24 cellular contexts compared by ENCODE assay signal in the genomic region with DNA sequence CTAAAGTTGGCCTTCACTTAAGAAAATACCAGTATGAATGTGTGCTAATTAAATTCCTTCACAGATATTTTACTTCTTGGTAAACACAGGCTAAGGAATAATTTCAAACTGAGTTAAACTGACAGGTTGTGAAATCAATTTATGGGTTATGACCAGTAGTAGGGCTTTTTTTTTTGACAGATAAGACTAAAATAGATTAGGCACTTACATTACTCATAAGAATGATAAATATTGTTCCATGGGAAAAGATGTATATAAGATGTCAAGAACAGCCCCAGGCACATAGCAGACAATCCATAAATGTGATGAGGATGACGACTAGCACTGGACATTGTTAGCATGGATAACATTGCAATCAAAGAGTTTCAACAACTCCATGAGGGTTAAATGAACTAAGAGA. TPM values are rescaled to one million over a fixed set of nuclear protein-coding genes. Genes with fewer than 3 reads are reported as not detected.
DNase-seq lines count a peak whose midpoint lies in the region; ATAC-seq, FAIRE-seq and TF ChIP-seq lines count a peak whose summit lies in the region.
"Had no signal": no experiment of that assay in that cellular context is flagged by ENCODE, and none has a peak within 500 bp of the region (broad histone marks: within the 10 kb centered on the region; RNA-seq: fewer than 3 reads in every experiment).

No MANE protein-coding gene starts in this region.

- TF ChIP-seq POLR2A in GM12891 (IDR thresholded peaks at IDR 0.05; ENCODE audit: low read depth, low read length): no peak

- DNase-seq in GM12891 (ENCODE audit: insufficient read length, low spot score): no peak
- no peak for DNase-seq in epithelial cell of prostate (ENCODE audit: low read depth, low spot score)
- DNase-seq in retinal pigment epithelial cell (ENCODE audit: low read depth): peak; percentile 90
- no peak for DNase-seq in ACHN
- no peak for DNase-seq in small intestine
- DNase-seq in NCI-H1436 (lab: John Stamatoyannopoulos, UW): no peak
- DNase-seq in activated T-cell treated with anti-CD3 and anti-CD28 coated beads, Interleukin-2, amount 50 U/mL, for 24 hours: no peak
- DNase-seq: activated B cell treated with CpG ODN at 0.5 μM for 24 hours; activated CD4-positive, alpha-beta T cell treated with anti-CD3 and anti-CD28 coated beads, Interleukin-2, amount 50 U/mL, for 4 hours; activated effector memory CD4-positive, alpha-beta T cell treated with Interleukin-2 at 50 U/mL for 16 hours; Calu3; KBM-7; mesendoderm; MM.1S; NCI-H1436 treated with DMSO at 0.1 percent for 48 hours; NCI-H510A treated with DMSO at 0.1 percent for 48 hours; occipital lobe; stimulated activated CD4-positive, alpha-beta T cell treated with anti-CD3 and anti-CD28 coated beads, Interleukin-12 subunit alpha, Interleukin-12 subunit beta, amount 100 ng/mL, for 4 hours; stimulated activated CD4-positive, alpha-beta T cell treated with anti-CD3 and anti-CD28 coated beads, Interleukin-4, amount 100 ng/mL, for 4 hours; stimulated activated naive CD8-positive, alpha-beta T cell treated with anti-CD3 and anti-CD28 coated beads, Interleukin-15, Interleukin-2, amounts not matched to agents 100 U/mL and 50 U/mL, for 24 hours; T-helper 9 cell had no signal

- H3K4me3 ChIP-seq in retinal pigment epithelial cell (ENCODE audit: low read length) (no peak overlapping the region), small intestine (ENCODE audit: low read depth in 1 of 2, low read length in 2 of 2) (no peak overlapping the region)
- H3K4me3 ChIP-seq: BLaER1 treated with 17β-estradiol and CSF1 and Interleukin-3, amounts not matched to agents 10 nM and 100 nM had no signal

- no peak overlapping the region for H3K4me3 Mint-ChIP-seq in activated T-cell treated with anti-CD3 and anti-CD28 coated beads, Interleukin-2, amount 50 U/mL, for 24 hours
- H3K4me3 Mint-ChIP-seq: activated B cell treated with CpG ODN at 0.5 μM for 24 hours, type B pancreatic cell had no signal

- H3K4me1 Mint-ChIP-seq in activated T-cell treated with anti-CD3 and anti-CD28 coated beads, Interleukin-2, amount 50 U/mL, for 24 hours (ENCODE audit: low read depth): peaks cover 14% of the 10 kb centered on the region
- H3K4me1 Mint-ChIP-seq: activated B cell treated with CpG ODN at 0.5 μM for 24 hours had no signal

- H3K27ac ChIP-seq in epithelial cell of prostate (peak overlapping the region; percentile 29), small intestine (ENCODE audit: low read depth in 1 of 2, low read length in 1 of 2) (no peak overlapping the region)
- H3K27ac ChIP-seq: BLaER1 treated with 17β-estradiol and CSF1 and Interleukin-3, amounts not matched to agents 10 nM and 100 nM had no signal

- no peaks in the 10 kb centered on the region for H3K36me3 ChIP-seq in small intestine (ENCODE audit: control insufficient read depth in 2 of 2, insufficient read depth in 2 of 2, low read length in 2 of 2)

- H3K27me3 Mint-ChIP-seq in activated T-cell treated with anti-CD3 and anti-CD28 coated beads, Interleukin-2, amount 50 U/mL, for 24 hours: no peaks in the 10 kb centered on the region
- H3K27me3 Mint-ChIP-seq: activated B cell treated with CpG ODN at 0.5 μM for 24 hours had no signal

- TF ChIP-seq CTCF in retinal pigment epithelial cell (conservative IDR thresholded peaks at IDR 0.05; ENCODE audit: low read depth, low read length): no peak

- H3K4me1 ChIP-seq in small intestine (ENCODE audit: control insufficient read depth in 2 of 2, insufficient read depth in 1 of 2, low read depth in 1 of 2, low read length in 1 of 2): no peaks in the 10 kb centered on the region

- H3K27me3 ChIP-seq in small intestine (ENCODE audit: control insufficient read depth in 2 of 2, insufficient read depth in 2 of 2, low read length in 2 of 2): no peaks in the 10 kb centered on the region
- H3K27me3 ChIP-seq: BLaER1 treated with 17β-estradiol and CSF1 and Interleukin-3, amounts not matched to agents 10 nM and 100 nM had no signal

- ATAC-seq in SK-N-SH treated with all-trans-retinoic acid at 6 μM for 48 hours: peak; percentile 47
- ATAC-seq: stimulated activated naive CD8-positive, alpha-beta T cell treated with anti-CD3 and anti-CD28 coated beads, Interleukin-15, Interleukin-2, amounts not matched to agents 100 U/mL and 50 U/mL, for 24 hours had no signal

- no peaks in the 10 kb centered on the region for H3K9me3 Mint-ChIP-seq in activated T-cell treated with anti-CD3 and anti-CD28 coated beads, Interleukin-2, amount 50 U/mL, for 24 hours
- H3K9me3 Mint-ChIP-seq: activated B cell treated with CpG ODN at 0.5 μM for 24 hours, type B pancreatic cell had no signal

- peaks cover 10% of the 10 kb centered on the region for H3K36me3 Mint-ChIP-seq in activated T-cell treated with anti-CD3 and anti-CD28 coated beads, Interleukin-2, amount 50 U/mL, for 24 hours (ENCODE audit: low read depth)
- H3K36me3 Mint-ChIP-seq: type B pancreatic cell had no signal

- H3K9me3 ChIP-seq in small intestine (ENCODE audit: control insufficient read depth, low read depth): no peaks in the 10 kb centered on the region

- no peak overlapping the region for H3K27ac Mint-ChIP-seq in activated T-cell treated with anti-CD3 and anti-CD28 coated beads, Interleukin-2, amount 50 U/mL, for 24 hours
- H3K27ac Mint-ChIP-seq: activated B cell treated with CpG ODN at 0.5 μM for 24 hours, type B pancreatic cell had no signal

- FAIRE-seq in GM12891 (lab: Jason Lieb, UNC): peak; percentile 20
- FAIRE-seq in small intestine (lab: Jason Lieb, UNC): no peak

- 83 to 92% (median 89%) methylated on average over 1 of the region's 1 CpG for WGBS in small intestine, 3 donors

- in situ Hi-C loops in ACHN (cut with HindIII; ENCODE audit: low pct_ligation_motif_present, low pct_unique_long_range_greater_than_20kb, low sequenced_read_pairs): no loop called here

TF ChIP-seq in GM12891, 5 proteins besides CTCF, POLR2A, EP300 and RAD21:
- no peak for TF ChIP-seq POLR2AphosphoS5 (IDR thresholded peaks at IDR 0.05; ENCODE audit: low read depth, low read length)
- TF ChIP-seq SPI1 (IDR thresholded peaks at IDR 0.05; ENCODE audit: low read depth, low read length): no peak
- no peak for TF ChIP-seq PAX5 (IDR thresholded peaks at IDR 0.05; ENCODE audit: insufficient read depth, low read length, severe bottlenecking)
- no peak for TF ChIP-seq TAF1 (IDR thresholded peaks at IDR 0.05; ENCODE audit: low read depth, low read length)

TF ChIP-seq in SK-N-SH treated with all-trans-retinoic acid at 6 μM for 48 hours, 23 proteins besides CTCF, POLR2A, EP300 and RAD21:
- peak; percentile 88 for TF ChIP-seq ISL1 (CRISPR knock-in tag; IDR thresholded peaks at IDR 0.05)
- TF ChIP-seq PATZ1 (CRISPR knock-in tag; IDR thresholded peaks at IDR 0.05; ENCODE audit: borderline replicate concordance): no peak
- TF ChIP-seq TOX (CRISPR knock-in tag; IDR thresholded peaks at IDR 0.05; ENCODE audit: borderline replicate concordance): peak; percentile 56; the same call in 1 of the 2 replicates
- TF ChIP-seq ZC3H10 (CRISPR knock-in tag; IDR thresholded peaks at IDR 0.05): peak; percentile 55; the same call in 1 of the 2 replicates
- no peak for TF ChIP-seq SNAI2 (CRISPR knock-in tag; IDR thresholded peaks at IDR 0.05)

RNA-seq across cellular contexts. Expression of gene NT5E, which starts 22.9 kb away (rescaled TPM):
- 3.2 TPM for polyA plus RNA-seq in GM12891 (2012; ENCODE audit: low read depth, missing spikeins)
- 10 to 100 TPM in 2 of 3 donors, 1 to 10 TPM in 1; 5.8 to 24.9 (median 11.8) TPM for polyA plus RNA-seq in small intestine
